In the genomic region with DNA sequence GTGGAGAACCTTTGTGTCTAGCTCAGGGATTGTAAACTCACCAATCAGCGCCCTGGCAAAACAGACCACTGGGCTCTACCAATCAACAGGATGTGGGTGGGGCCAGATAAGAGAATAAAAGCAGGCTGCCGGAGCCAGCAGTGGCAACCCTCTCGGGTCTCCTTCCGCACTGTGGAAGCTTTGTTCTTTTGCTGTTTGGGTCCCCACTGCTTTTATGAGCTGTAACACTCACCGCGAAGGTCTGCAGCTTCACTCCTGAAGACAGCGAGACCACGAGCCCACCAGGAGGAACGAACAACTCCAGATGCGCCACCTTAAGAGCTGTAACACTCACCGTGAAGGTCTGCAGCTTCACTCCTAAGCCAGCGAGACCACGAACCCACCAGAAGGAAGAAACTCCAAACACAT, we compare ENCODE assay signal across 8 cellular contexts. TPM values are rescaled to one million over a fixed set of nuclear protein-coding genes. Genes with fewer than 3 reads are reported as not detected.
A peak's percentile ranks its signal among the peaks of the same experiment; 100 is the strongest.
DNase-seq lines count a peak whose midpoint lies in the region; ATAC-seq and TF ChIP-seq lines count a peak whose summit lies in the region.
"Not testable (repeated sequence)": the region's sequence is repeated elsewhere in the genome, so short reads cannot be mapped to it uniquely, and the experiment has no call there.

No MANE protein-coding gene starts in this region.

- H3K27me3 Mint-ChIP-seq in activated CD4-positive, alpha-beta T cell treated with anti-CD3 and anti-CD28 coated beads, Interleukin-2, amount 10 ng/mL, durations not matched to agents 24 days and 14 days; activated CD8-positive, alpha-beta memory T cell treated with anti-CD3 and anti-CD28 coated beads, Interleukin-2, amount 10 ng/mL, durations not matched to agents 7 days and 5 days; activated T-cell treated with anti-CD3 and anti-CD28 coated beads, Interleukin-2, amount 50 U/mL, for 72 hours (ENCODE audit: low read depth); activated naive CD4-positive, alpha-beta T cell treated with anti-CD3 and anti-CD28 coated beads, Interleukin-2, amount 50 U/mL, for 24 hours; dendritic cell treated with granulocyte-macrophage colony-stimulating factor and Interleukin-4, amounts not matched to agents 40 ng/mL and 50 ng/mL, for 4 days; stimulated activated naive CD8-positive, alpha-beta T cell treated with anti-CD3 and anti-CD28 coated beads, Interleukin-15, amount 100 ng/mL, for 72 hours: not testable (repeated sequence)

- not testable (repeated sequence) for H3K27me3 ChIP-seq in DND-41 (ENCODE audit: insufficient read depth, low read length, poor library complexity)

- H3K36me3 ChIP-seq in DND-41 (ENCODE audit: insufficient read depth, low read length), result not testable (repeated sequence)

- H2AFZ ChIP-seq in DND-41 (ENCODE audit: low read depth, low read length), result not testable (repeated sequence)

- H3K36me3 Mint-ChIP-seq in activated CD4-positive, alpha-beta T cell treated with anti-CD3 and anti-CD28 coated beads, Interleukin-2, amount 10 ng/mL, durations not matched to agents 24 days and 14 days (ENCODE audit: low read depth); activated T-cell treated with anti-CD3 and anti-CD28 coated beads, Interleukin-2, amount 50 U/mL, for 72 hours (ENCODE audit: insufficient read depth in 2 of 2); activated naive CD4-positive, alpha-beta T cell treated with anti-CD3 and anti-CD28 coated beads, Interleukin-2, amount 50 U/mL, for 24 hours: not testable (repeated sequence)
- H3K36me3 Mint-ChIP-seq in activated CD8-positive, alpha-beta memory T cell treated with anti-CD3 and anti-CD28 coated beads, Interleukin-2, amount 10 ng/mL, durations not matched to agents 7 days and 5 days, result peaks cover 23% of the 10 kb centered on the region
- peaks cover 35% of the 10 kb centered on the region for H3K36me3 Mint-ChIP-seq in dendritic cell treated with granulocyte-macrophage colony-stimulating factor and Interleukin-4, amounts not matched to agents 40 ng/mL and 50 ng/mL, for 4 days (ENCODE audit: low read depth)

- peak; percentile 18 for DNase-seq in DND-41
- peak; percentile 68 for DNase-seq in activated CD4-positive, alpha-beta T cell treated with anti-CD3 and anti-CD28 coated beads, Interleukin-2, amount 10 ng/mL, durations not matched to agents 24 days and 14 days
- not testable (repeated sequence) for DNase-seq in activated CD8-positive, alpha-beta memory T cell treated with anti-CD3 and anti-CD28 coated beads, Interleukin-2, amount 10 ng/mL, durations not matched to agents 7 days and 5 days
- DNase-seq in activated T-cell treated with anti-CD3 and anti-CD28 coated beads, Interleukin-2, amount 50 U/mL, for 72 hours, result peak; percentile 8 to 10
- peak; percentile 20 for DNase-seq in stimulated activated CD4-positive, alpha-beta T cell treated with anti-CD3 and anti-CD28 coated beads, Interleukin-15, amount 100 ng/mL, for 24 hours
- DNase-seq in stimulated activated naive CD8-positive, alpha-beta T cell treated with anti-CD3 and anti-CD28 coated beads, Interleukin-15, amount 100 ng/mL, for 72 hours, result peak; percentile 50 to 65

- peak overlapping the region; percentile 41 for H3K27ac Mint-ChIP-seq in activated CD4-positive, alpha-beta T cell treated with anti-CD3 and anti-CD28 coated beads, Interleukin-2, amount 10 ng/mL, durations not matched to agents 24 days and 14 days
- H3K27ac Mint-ChIP-seq in activated CD8-positive, alpha-beta memory T cell treated with anti-CD3 and anti-CD28 coated beads, Interleukin-2, amount 10 ng/mL, durations not matched to agents 7 days and 5 days, result peak overlapping the region; percentile 48
- H3K27ac Mint-ChIP-seq in activated T-cell treated with anti-CD3 and anti-CD28 coated beads, Interleukin-2, amount 50 U/mL, for 72 hours, result peak overlapping the region; percentile 42
- H3K27ac Mint-ChIP-seq in activated naive CD4-positive, alpha-beta T cell treated with anti-CD3 and anti-CD28 coated beads, Interleukin-2, amount 50 U/mL, for 24 hours, result peak overlapping the region; percentile 5
- H3K27ac Mint-ChIP-seq in dendritic cell treated with granulocyte-macrophage colony-stimulating factor and Interleukin-4, amounts not matched to agents 40 ng/mL and 50 ng/mL, for 4 days, result peak overlapping the region; percentile 88
- H3K27ac Mint-ChIP-seq in stimulated activated naive CD8-positive, alpha-beta T cell treated with anti-CD3 and anti-CD28 coated beads, Interleukin-15, amount 100 ng/mL, for 72 hours, result peak overlapping the region; percentile 57 to 67

- H3K4me3 ChIP-seq in DND-41 (ENCODE audit: low read depth in 1 of 2, low read length in 2 of 2), result not testable (repeated sequence)

- not testable (repeated sequence) for H4K20me1 ChIP-seq in DND-41 (ENCODE audit: insufficient read depth, low read length)

- not testable (repeated sequence) for H3K4me1 ChIP-seq in DND-41 (ENCODE audit: insufficient read depth, low read length)

- not testable (repeated sequence) for H3K9me3 ChIP-seq in DND-41 (ENCODE audit: insufficient read depth, low read length, severe bottlenecking)

- H3K9ac ChIP-seq in DND-41 (ENCODE audit: low read depth, low read length), result not testable (repeated sequence)

- not testable (repeated sequence) for TF ChIP-seq CTCF in DND-41 (IDR thresholded peaks at IDR 0.05; ENCODE audit: borderline replicate concordance, extremely low read depth, low read length, poor library complexity, severe bottlenecking)

- CTCF ChIA-PET in activated CD8-positive, alpha-beta memory T cell treated with anti-CD3 and anti-CD28 coated beads, Interleukin-2, amount 10 ng/mL, durations not matched to agents 7 days and 5 days (lab: Charles Lee), result interaction anchor here (1.1 to 1.6 kb wide), 3 partner anchors 12 to 211 kb away, joined by 3 to 5 read pairs (median 3); no protein-coding TSS in a partner anchor

- H3K4me2 ChIP-seq in DND-41 (ENCODE audit: insufficient read depth, low read length), result not testable (repeated sequence)

- H3K4me3 Mint-ChIP-seq in activated CD4-positive, alpha-beta T cell treated with anti-CD3 and anti-CD28 coated beads, Interleukin-2, amount 10 ng/mL, durations not matched to agents 24 days and 14 days, result peak overlapping the region; percentile 67
- not testable (repeated sequence) for H3K4me3 Mint-ChIP-seq in activated CD8-positive, alpha-beta memory T cell treated with anti-CD3 and anti-CD28 coated beads, Interleukin-2, amount 10 ng/mL, durations not matched to agents 7 days and 5 days; dendritic cell treated with granulocyte-macrophage colony-stimulating factor and Interleukin-4, amounts not matched to agents 40 ng/mL and 50 ng/mL, for 4 days
- peak overlapping the region; percentile 55 to 72 for H3K4me3 Mint-ChIP-seq in activated T-cell treated with anti-CD3 and anti-CD28 coated beads, Interleukin-2, amount 50 U/mL, for 72 hours
- peak overlapping the region; percentile 85 for H3K4me3 Mint-ChIP-seq in activated naive CD4-positive, alpha-beta T cell treated with anti-CD3 and anti-CD28 coated beads, Interleukin-2, amount 50 U/mL, for 24 hours
- peak overlapping the region; percentile 79 for H3K4me3 Mint-ChIP-seq in stimulated activated naive CD8-positive, alpha-beta T cell treated with anti-CD3 and anti-CD28 coated beads, Interleukin-15, amount 100 ng/mL, for 72 hours

- H3K79me2 ChIP-seq in DND-41 (ENCODE audit: insufficient read depth, low read length), result not testable (repeated sequence)

- not testable (repeated sequence) for H3K27ac ChIP-seq in DND-41 (ENCODE audit: low read length)

- not testable (repeated sequence) for H3K4me1 Mint-ChIP-seq in activated CD4-positive, alpha-beta T cell treated with anti-CD3 and anti-CD28 coated beads, Interleukin-2, amount 10 ng/mL, durations not matched to agents 24 days and 14 days; activated CD8-positive, alpha-beta memory T cell treated with anti-CD3 and anti-CD28 coated beads, Interleukin-2, amount 10 ng/mL, durations not matched to agents 7 days and 5 days; activated T-cell treated with anti-CD3 and anti-CD28 coated beads, Interleukin-2, amount 50 U/mL, for 72 hours (ENCODE audit: low read depth)
- H3K4me1 Mint-ChIP-seq in activated naive CD4-positive, alpha-beta T cell treated with anti-CD3 and anti-CD28 coated beads, Interleukin-2, amount 50 U/mL, for 24 hours, result peaks cover 23% of the 10 kb centered on the region
- peaks cover 42% of the 10 kb centered on the region for H3K4me1 Mint-ChIP-seq in dendritic cell treated with granulocyte-macrophage colony-stimulating factor and Interleukin-4, amounts not matched to agents 40 ng/mL and 50 ng/mL, for 4 days (ENCODE audit: low read depth)
- H3K4me1 Mint-ChIP-seq in stimulated activated naive CD8-positive, alpha-beta T cell treated with anti-CD3 and anti-CD28 coated beads, Interleukin-15, amount 100 ng/mL, for 72 hours, result peaks cover 31% of the 10 kb centered on the region

- intact Hi-C loops in activated CD4-positive, alpha-beta T cell treated with anti-CD3 and anti-CD28 coated beads, Interleukin-2, amount 10 ng/mL, durations not matched to agents 24 days and 14 days (cut with micrococcal nuclease); dendritic cell treated with granulocyte-macrophage colony-stimulating factor and Interleukin-4, amounts not matched to agents 40 ng/mL and 50 ng/mL, for 4 days (cut with micrococcal nuclease): not testable (repeated sequence)

- not testable (repeated sequence) for H3K9me3 Mint-ChIP-seq in activated CD4-positive, alpha-beta T cell treated with anti-CD3 and anti-CD28 coated beads, Interleukin-2, amount 10 ng/mL, durations not matched to agents 24 days and 14 days; activated CD8-positive, alpha-beta memory T cell treated with anti-CD3 and anti-CD28 coated beads, Interleukin-2, amount 10 ng/mL, durations not matched to agents 7 days and 5 days (ENCODE audit: low read depth); activated T-cell treated with anti-CD3 and anti-CD28 coated beads, Interleukin-2, amount 50 U/mL, for 72 hours; activated naive CD4-positive, alpha-beta T cell treated with anti-CD3 and anti-CD28 coated beads, Interleukin-2, amount 50 U/mL, for 24 hours; dendritic cell treated with granulocyte-macrophage colony-stimulating factor and Interleukin-4, amounts not matched to agents 40 ng/mL and 50 ng/mL, for 4 days; stimulated activated naive CD8-positive, alpha-beta T cell treated with anti-CD3 and anti-CD28 coated beads, Interleukin-15, amount 100 ng/mL, for 72 hours

- not testable (repeated sequence) for ATAC-seq in DND-41 (ENCODE audit: insufficient read depth, low read depth); activated CD8-positive, alpha-beta memory T cell treated with anti-CD3 and anti-CD28 coated beads, Interleukin-2, amount 10 ng/mL, durations not matched to agents 7 days and 5 days
- ATAC-seq in activated T-cell treated with anti-CD3 and anti-CD28 coated beads, Interleukin-2, amount 50 U/mL, for 72 hours (replicated peaks in 1 of 2), result peak; percentile 26 to 27
- peak; percentile 69 for ATAC-seq in stimulated activated naive CD8-positive, alpha-beta T cell treated with anti-CD3 and anti-CD28 coated beads, Interleukin-15, amount 100 ng/mL, for 72 hours

RNA-seq across cellular contexts. Expression of a gene that starts 18.5 kb away (rescaled TPM):
- 48.8 and 54.2 TPM in 2 replicates for total RNA-seq in activated CD4-positive, alpha-beta T cell treated with anti-CD3 and anti-CD28 coated beads, Interleukin-2, amount 10 ng/mL, durations not matched to agents 24 days and 14 days
- 10 to 100 TPM; 62.3 to 79.1 TPM for total RNA-seq in activated CD8-positive, alpha-beta memory T cell treated with anti-CD3 and anti-CD28 coated beads, Interleukin-2, amount 10 ng/mL, durations not matched to agents 7 days and 5 days
- total RNA-seq in activated T-cell treated with anti-CD3 and anti-CD28 coated beads, Interleukin-2, amount 50 U/mL, for 72 hours, result 10 to 100 TPM; 73.2 to 77.3 TPM

Comparison
In these comparisons a context has a peak if more than half of its experiments do, and no peak if none do; other contexts are left out.
1. H3K27ac Mint-ChIP-seq: peak in every context shown above with its lines; median percentile 88 in dendritic cell treated with granulocyte-macrophage colony-stimulating factor and Interleukin-4, amounts not matched to agents 40 ng/mL and 50 ng/mL, for 4 days; 62 in stimulated activated naive CD8-positive, alpha-beta T cell treated with anti-CD3 and anti-CD28 coated beads, Interleukin-15, amount 100 ng/mL, for 72 hours; 48 in activated CD8-positive, alpha-beta memory T cell treated with anti-CD3 and anti-CD28 coated beads, Interleukin-2, amount 10 ng/mL, durations not matched to agents 7 days and 5 days; 42 in activated T-cell treated with anti-CD3 and anti-CD28 coated beads, Interleukin-2, amount 50 U/mL, for 72 hours; 41 in activated CD4-positive, alpha-beta T cell treated with anti-CD3 and anti-CD28 coated beads, Interleukin-2, amount 10 ng/mL, durations not matched to agents 24 days and 14 days; 5 in activated naive CD4-positive, alpha-beta T cell treated with anti-CD3 and anti-CD28 coated beads, Interleukin-2, amount 50 U/mL, for 24 hours.